22 cellular contexts compared by ENCODE assay signal in genomic region chr12:124902916-124903315, GRCh38. TPM values are rescaled to one million over a fixed set of nuclear protein-coding genes. Genes with fewer than 3 reads are reported as not detected.
A peak's percentile ranks its signal among the peaks of the same experiment; 100 is the strongest.
DNase-seq lines count a peak whose midpoint lies in the region; ATAC-seq and TF ChIP-seq lines count a peak whose summit lies in the region.
"Had no signal": no experiment of that assay in that cellular context is flagged by ENCODE, and none has a peak within 500 bp of the region (broad histone marks: within the 10 kb centered on the region; RNA-seq: fewer than 3 reads in every experiment).

No MANE protein-coding gene starts in this region.

- H3K27ac Mint-ChIP-seq in IgD-negative memory B cell, result peak overlapping the region in 2 of 3 donors; percentile 62 to 78
- H3K27ac Mint-ChIP-seq in activated CD4-positive, alpha-beta T cell treated with anti-CD3 and anti-CD28 coated beads, Interleukin-2, amount 10 ng/mL, durations not matched to agents 24 days and 14 days, result no peak overlapping the region
- H3K27ac Mint-ChIP-seq in osteocyte (ENCODE audit: unreplicated experiment), result no peak overlapping the region
- H3K27ac Mint-ChIP-seq: activated CD4-positive, alpha-beta T cell treated with anti-CD3 and anti-CD28 coated beads, Interleukin-2, amount 10 ng/mL, durations not matched to agents 7 days and 5 days; activated T-helper 2 cell treated with anti-CD3 and anti-CD28 coated beads, Interferon-gamma antibody, Interleukin-2, Interleukin-4, amounts not matched to agents 10 μg/mL and 5 μg/mL and 100 μg/mL, durations not matched to agents 14 hours and 24 hours and 36 hours; natural killer cell had no signal

- peak; percentile 9 to 73 for DNase-seq in NOMO-1 (lab: John Stamatoyannopoulos, UW; ENCODE audit: unreplicated experiment in 2 of 2)
- no peak for DNase-seq in NOMO-1 treated with dmso at 0.1 percent for 144 hours (lab: John Stamatoyannopoulos, UW; ENCODE audit: unreplicated experiment)
- DNase-seq in UCSD-AML1 (lab: John Stamatoyannopoulos, UW; ENCODE audit: unreplicated experiment), result no peak
- no peak for DNase-seq in activated CD4-positive, alpha-beta T cell treated with anti-CD3 and anti-CD28 coated beads, Interleukin-2, amount 10 ng/mL, durations not matched to agents 24 days and 14 days
- DNase-seq in osteocyte (ENCODE audit: extremely low spot score, unreplicated experiment), result no peak
- DNase-seq: activated CD4-positive, alpha-beta T cell treated with anti-CD3 and anti-CD28 coated beads, Interleukin-2, amount 10 ng/mL, durations not matched to agents 7 days and 5 days; BE2C; Caco-2; glutamatergic neuron; GM23248; left cardiac atrium; natural killer cell; NCI-H1436; NCI-H510A treated with DMSO at 0.1 percent for 48 hours; pancreas; stimulated activated CD8-positive, alpha-beta memory T cell treated with anti-CD3 and anti-CD28 coated beads, Interleukin-4, amount 100 ng/mL, for 48 hours had no signal

- H3K9me3 Mint-ChIP-seq in IgD-negative memory B cell (no peaks in the 10 kb centered on the region), osteocyte (ENCODE audit: unreplicated experiment) (no peaks in the 10 kb centered on the region)
- H3K9me3 Mint-ChIP-seq in activated CD4-positive, alpha-beta T cell treated with anti-CD3 and anti-CD28 coated beads, Interleukin-2, amount 10 ng/mL, durations not matched to agents 24 days and 14 days, result no peaks in the 10 kb centered on the region
- H3K9me3 Mint-ChIP-seq: activated CD4-positive, alpha-beta T cell treated with anti-CD3 and anti-CD28 coated beads, Interleukin-2, amount 10 ng/mL, durations not matched to agents 7 days and 5 days; activated T-helper 2 cell treated with anti-CD3 and anti-CD28 coated beads, Interferon-gamma antibody, Interleukin-2, Interleukin-4, amounts not matched to agents 10 μg/mL and 5 μg/mL and 100 μg/mL, durations not matched to agents 14 hours and 24 hours and 36 hours; natural killer cell had no signal

- no peaks in the 10 kb centered on the region for H3K27me3 Mint-ChIP-seq in IgD-negative memory B cell
- peaks cover 4% of the 10 kb centered on the region for H3K27me3 Mint-ChIP-seq in activated CD4-positive, alpha-beta T cell treated with anti-CD3 and anti-CD28 coated beads, Interleukin-2, amount 10 ng/mL, durations not matched to agents 24 days and 14 days
- no peaks in the 10 kb centered on the region for H3K27me3 Mint-ChIP-seq in osteocyte (ENCODE audit: unreplicated experiment)
- H3K27me3 Mint-ChIP-seq: activated CD4-positive, alpha-beta T cell treated with anti-CD3 and anti-CD28 coated beads, Interleukin-2, amount 10 ng/mL, durations not matched to agents 7 days and 5 days had no signal

- peaks cover 4% of the 10 kb centered on the region for H3K36me3 Mint-ChIP-seq in IgD-negative memory B cell
- no peaks in the 10 kb centered on the region for H3K36me3 Mint-ChIP-seq in activated CD4-positive, alpha-beta T cell treated with anti-CD3 and anti-CD28 coated beads, Interleukin-2, amount 10 ng/mL, durations not matched to agents 24 days and 14 days (ENCODE audit: low read depth)
- H3K36me3 Mint-ChIP-seq in osteocyte (ENCODE audit: unreplicated experiment), result no peaks in the 10 kb centered on the region
- H3K36me3 Mint-ChIP-seq: natural killer cell had no signal

- ATAC-seq in GM21528 (IDR thresholded peaks at IDR 0.05; ENCODE audit: low FRiP score, unreplicated experiment) (peak; percentile 40), HG03139 (IDR thresholded peaks at IDR 0.05; ENCODE audit: unreplicated experiment) (no peak)
- ATAC-seq: left cardiac atrium, natural killer cell, pancreas, right lobe of liver, Right ventricle myocardium inferior had no signal

- intact Hi-C loops in activated CD4-positive, alpha-beta T cell treated with anti-CD3 and anti-CD28 coated beads, Interleukin-2, amount 10 ng/mL, durations not matched to agents 24 days and 14 days (cut with micrococcal nuclease), result no loop called here

- H3K4me1 Mint-ChIP-seq in IgD-negative memory B cell (peaks cover 34 to 42% (median 35%) of the 10 kb centered on the region in 3 donors), osteocyte (ENCODE audit: unreplicated experiment) (peaks cover 38% of the 10 kb centered on the region)
- peaks cover 19% of the 10 kb centered on the region for H3K4me1 Mint-ChIP-seq in activated CD4-positive, alpha-beta T cell treated with anti-CD3 and anti-CD28 coated beads, Interleukin-2, amount 10 ng/mL, durations not matched to agents 24 days and 14 days

- H3K4me3 Mint-ChIP-seq in IgD-negative memory B cell, result peak overlapping the region in 1 of 4 donors; percentile 25
- H3K4me3 Mint-ChIP-seq in activated CD4-positive, alpha-beta T cell treated with anti-CD3 and anti-CD28 coated beads, Interleukin-2, amount 10 ng/mL, durations not matched to agents 24 days and 14 days, result no peak overlapping the region
- H3K4me3 Mint-ChIP-seq in osteocyte (ENCODE audit: unreplicated experiment), result no peak overlapping the region
- H3K4me3 Mint-ChIP-seq: activated CD4-positive, alpha-beta T cell treated with anti-CD3 and anti-CD28 coated beads, Interleukin-2, amount 10 ng/mL, durations not matched to agents 7 days and 5 days; natural killer cell had no signal

- no peak for TF ChIP-seq CTCF in osteocyte (IDR thresholded peaks at IDR 0.05)

RNA-seq across cellular contexts. Expression of gene UBC, which starts 11.5 kb away (rescaled TPM):
- polyA plus RNA-seq in IgD-negative memory B cell, result 1,893 TPM
- 778 and 788 TPM in 2 replicates for total RNA-seq in activated CD4-positive, alpha-beta T cell treated with anti-CD3 and anti-CD28 coated beads, Interleukin-2, amount 10 ng/mL, durations not matched to agents 24 days and 14 days
- 1,249 and 1,279 TPM in 2 replicates for total RNA-seq in osteocyte

RNA-seq across cellular contexts. Expression of gene SCARB1, which starts 39.3 kb away (rescaled TPM):
- 23.9 TPM for polyA plus RNA-seq in IgD-negative memory B cell
- total RNA-seq in activated CD4-positive, alpha-beta T cell treated with anti-CD3 and anti-CD28 coated beads, Interleukin-2, amount 10 ng/mL, durations not matched to agents 24 days and 14 days, result 23.8 and 25.6 TPM in 2 replicates
- total RNA-seq in osteocyte, result 27.1 and 28.2 TPM in 2 replicates

Comparison
In these comparisons a context has a peak if more than half of its experiments do, and no peak if none do; other contexts are left out.
1. DNase-seq: peak in NOMO-1 (2 of 2); none in NOMO-1 treated with dmso at 0.1 percent for 144 hours (single experiment), UCSD-AML1 (single experiment), activated CD4-positive, alpha-beta T cell treated with anti-CD3 and anti-CD28 coated beads, Interleukin-2, amount 10 ng/mL, durations not matched to agents 24 days and 14 days (single experiment) and osteocyte (single experiment).
2. H3K27ac Mint-ChIP-seq: peak in IgD-negative memory B cell (2 of 3); none in activated CD4-positive, alpha-beta T cell treated with anti-CD3 and anti-CD28 coated beads, Interleukin-2, amount 10 ng/mL, durations not matched to agents 24 days and 14 days (single experiment) and osteocyte (single experiment).